27 cellular contexts compared by ENCODE assay signal in the genomic region with DNA sequence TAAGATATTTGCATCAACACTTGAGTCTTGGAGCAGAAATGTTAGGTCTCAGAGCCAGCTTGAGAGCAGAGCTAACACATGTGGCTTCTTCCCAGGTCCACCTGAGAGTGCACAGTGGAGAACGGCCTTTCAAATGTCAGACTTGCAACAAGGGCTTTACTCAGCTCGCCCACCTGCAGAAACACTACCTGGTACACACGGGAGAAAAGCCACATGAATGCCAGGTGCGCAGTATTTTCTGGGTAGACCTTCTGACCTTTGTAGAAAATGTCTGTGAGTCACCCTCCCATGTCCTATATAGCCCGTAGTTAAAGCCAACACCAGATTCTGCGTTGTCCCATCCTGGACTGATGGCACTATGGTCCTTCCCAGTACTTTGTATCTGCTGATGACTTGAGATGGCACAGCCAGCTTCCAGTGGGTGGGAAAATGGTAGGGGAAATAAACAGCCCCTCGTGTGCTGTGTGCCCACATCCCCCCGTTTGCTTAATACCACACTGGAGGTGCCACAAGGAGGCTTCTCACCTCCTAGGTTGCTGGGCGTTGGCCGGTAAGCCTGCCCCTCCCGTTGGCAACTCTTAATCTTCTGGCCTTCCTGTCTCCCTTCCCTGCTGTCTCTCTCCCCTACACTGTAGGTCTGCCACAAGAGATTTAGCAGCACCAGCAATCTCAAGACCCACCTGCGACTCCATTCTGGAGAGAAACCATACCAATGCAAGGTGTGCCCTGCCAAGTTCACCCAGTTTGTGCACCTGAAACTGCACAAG. TPM values are rescaled to one million over a fixed set of nuclear protein-coding genes. Genes with fewer than 3 reads are reported as not detected.
A peak's percentile ranks its signal among the peaks of the same experiment; 100 is the strongest.
DNase-seq lines count a peak whose midpoint lies in the region; ATAC-seq and TF ChIP-seq lines count a peak whose summit lies in the region.
"Had no signal": no experiment of that assay in that cellular context is flagged by ENCODE, and none has a peak within 500 bp of the region (broad histone marks: within the 10 kb centered on the region; RNA-seq: fewer than 3 reads in every experiment).

No MANE protein-coding gene starts in this region.

- no peak overlapping the region for H3K27ac ChIP-seq in uterus
- H3K27ac ChIP-seq: coronary artery, esophagus squamous epithelium, GM23248, pancreas, SJCRH30, tibial nerve had no signal

- no peaks in the 10 kb centered on the region for H3K9me3 Mint-ChIP-seq in activated CD8-positive, alpha-beta memory T cell treated with anti-CD3 and anti-CD28 coated beads, Interleukin-2, amount 10 ng/mL, durations not matched to agents 7 days and 5 days (ENCODE audit: low read depth)
- peaks cover 3% of the 10 kb centered on the region for H3K9me3 Mint-ChIP-seq in activated CD8-positive, alpha-beta T cell treated with anti-CD3 and anti-CD28 coated beads for 36 hours
- H3K9me3 Mint-ChIP-seq in natural killer cell, result no peaks in the 10 kb centered on the region

- POLR2A ChIA-PET in activated CD8-positive, alpha-beta T cell treated with anti-CD3 and anti-CD28 coated beads for 36 hours (lab: Charles Lee), result interaction anchor here (0.9 to 3.8 kb wide), 6 partner anchors 14 to 87 kb away, joined by 3 to 15 read pairs (median 3); a partner anchor contains a TSS

- TF ChIP-seq CTCF in activated CD8-positive, alpha-beta T cell treated with anti-CD3 and anti-CD28 coated beads for 36 hours (IDR thresholded peaks at IDR 0.05), result no peak
- TF ChIP-seq CTCF in natural killer cell (IDR thresholded peaks at IDR 0.05), result no peak
- TF ChIP-seq CTCF in uterus (IDR thresholded peaks at IDR 0.05), result no peak

- CTCF ChIA-PET in activated CD8-positive, alpha-beta memory T cell treated with anti-CD3 and anti-CD28 coated beads, Interleukin-2, amount 10 ng/mL, durations not matched to agents 7 days and 5 days (lab: Charles Lee), result no interaction called here
- CTCF ChIA-PET in activated CD8-positive, alpha-beta T cell treated with anti-CD3 and anti-CD28 coated beads for 36 hours (lab: Charles Lee), result interaction anchor here (1.1 kb wide), 1 partner anchor 75 kb away, joined by 3 read pairs; no protein-coding TSS in a partner anchor

- peaks cover 87% of the 10 kb centered on the region for H3K36me3 Mint-ChIP-seq in activated CD8-positive, alpha-beta memory T cell treated with anti-CD3 and anti-CD28 coated beads, Interleukin-2, amount 10 ng/mL, durations not matched to agents 7 days and 5 days
- H3K36me3 Mint-ChIP-seq in activated CD8-positive, alpha-beta T cell treated with anti-CD3 and anti-CD28 coated beads for 36 hours (ENCODE audit: low read depth), result peaks cover 70% of the 10 kb centered on the region
- H3K36me3 Mint-ChIP-seq in natural killer cell, result peaks cover 39% of the 10 kb centered on the region

- intact Hi-C loops in activated CD8-positive, alpha-beta T cell treated with anti-CD3 and anti-CD28 coated beads for 36 hours (cut with micrococcal nuclease), result no loop called here
- intact Hi-C loops in natural killer cell (cut with micrococcal nuclease), result no loop called here
- intact Hi-C loops in uterus (cut with DNase I; ENCODE audit: low total_unique reads), result no loop called here

- no peaks in the 10 kb centered on the region for H3K4me1 ChIP-seq in uterus
- H3K4me1 ChIP-seq: pancreas, SJCRH30, tibial nerve had no signal

- H3K4me3 ChIP-seq in uterus, result no peak overlapping the region
- H3K4me3 ChIP-seq: coronary artery, esophagus squamous epithelium, GM23248, K562, MG63, pancreas, SJCRH30, tibial nerve had no signal

- no peaks in the 10 kb centered on the region for H3K9me3 ChIP-seq in uterus
- H3K9me3 ChIP-seq: esophagus squamous epithelium, MG63, pancreas, SJCRH30, tibial nerve had no signal

- peaks cover 85% of the 10 kb centered on the region for H3K4me1 Mint-ChIP-seq in activated CD8-positive, alpha-beta memory T cell treated with anti-CD3 and anti-CD28 coated beads, Interleukin-2, amount 10 ng/mL, durations not matched to agents 7 days and 5 days
- H3K4me1 Mint-ChIP-seq in activated CD8-positive, alpha-beta T cell treated with anti-CD3 and anti-CD28 coated beads for 36 hours (ENCODE audit: low read depth), result peaks cover 65% of the 10 kb centered on the region
- H3K4me1 Mint-ChIP-seq in natural killer cell, result peaks cover 93 to 96% of the 10 kb centered on the region in 2 donors

- DNase-seq in activated CD8-positive, alpha-beta memory T cell treated with anti-CD3 and anti-CD28 coated beads, Interleukin-2, amount 10 ng/mL, durations not matched to agents 7 days and 5 days, result no peak
- no peak for DNase-seq in activated CD8-positive, alpha-beta memory T cell treated with anti-CD3 and anti-CD28 coated beads, Interleukin-2, amount 50 U/mL, for 48 hours
- peak; percentile 27 for DNase-seq in activated CD8-positive, alpha-beta T cell treated with anti-CD3 and anti-CD28 coated beads for 36 hours
- DNase-seq in natural killer cell (no peak), uterus (no peak), cerebellar nuclear complex (lab: John Stamatoyannopoulos, UW) (no peak)
- no peak for DNase-seq in activated CD8-positive, alpha-beta memory T cell treated with anti-CD3 and anti-CD28 coated beads, Interleukin-2, amount 50 U/mL, for 4 hours
- DNase-seq: activated naive CD4-positive, alpha-beta T cell; DND-41; esophagus squamous epithelium; foreskin melanocyte; GM23248; left cardiac atrium; MG63; NCI-H1417 treated with DMSO at 0.1 percent for 48 hours; NCI-H2081 treated with DMSO at 0.1 percent for 48 hours; NCI-H226; NCI-H69; pancreas; SJCRH30; small intestine had no signal

- TF ChIP-seq POLR2A in GM18505 (IDR thresholded peaks at IDR 0.05; ENCODE audit: borderline replicate concordance, extremely low read depth, insufficient read depth, insufficient read length) (peak; percentile 28), uterus (IDR thresholded peaks at IDR 0.05) (no peak)

- H3K27me3 ChIP-seq in uterus, result no peaks in the 10 kb centered on the region
- H3K27me3 ChIP-seq: esophagus squamous epithelium, MG63, pancreas, SJCRH30, tibial nerve had no signal

- H3K27ac Mint-ChIP-seq in activated CD8-positive, alpha-beta memory T cell treated with anti-CD3 and anti-CD28 coated beads, Interleukin-2, amount 10 ng/mL, durations not matched to agents 7 days and 5 days, result peak overlapping the region; percentile 71
- H3K27ac Mint-ChIP-seq in activated CD8-positive, alpha-beta T cell treated with anti-CD3 and anti-CD28 coated beads for 36 hours, result peak overlapping the region; percentile 67
- H3K27ac Mint-ChIP-seq in natural killer cell, result peak overlapping the region; percentile 98 to 99
- H3K27ac Mint-ChIP-seq: B cell had no signal

- H3K27me3 Mint-ChIP-seq in activated CD8-positive, alpha-beta memory T cell treated with anti-CD3 and anti-CD28 coated beads, Interleukin-2, amount 10 ng/mL, durations not matched to agents 7 days and 5 days, result no peaks in the 10 kb centered on the region
- H3K27me3 Mint-ChIP-seq in activated CD8-positive, alpha-beta T cell treated with anti-CD3 and anti-CD28 coated beads for 36 hours, result peaks cover 17% of the 10 kb centered on the region
- no peaks in the 10 kb centered on the region for H3K27me3 Mint-ChIP-seq in natural killer cell (ENCODE audit: low read depth in 2 of 2)
- H3K27me3 Mint-ChIP-seq: B cell had no signal

- ATAC-seq in activated CD8-positive, alpha-beta memory T cell treated with anti-CD3 and anti-CD28 coated beads, Interleukin-2, amount 10 ng/mL, durations not matched to agents 7 days and 5 days, result no peak
- ATAC-seq in GM18505 (IDR thresholded peaks at IDR 0.05; ENCODE audit: unreplicated experiment), result no peak
- ATAC-seq in activated CD8-positive, alpha-beta T cell treated with anti-CD3 and anti-CD28 coated beads for 36 hours, result no peak
- ATAC-seq in natural killer cell, result peak in 1 of 3 donors; percentile 10
- ATAC-seq: K562, left cardiac atrium, pancreas had no signal

- H3K36me3 ChIP-seq in uterus, result no peaks in the 10 kb centered on the region
- H3K36me3 ChIP-seq: MG63, pancreas, SJCRH30 had no signal

- H3K4me3 Mint-ChIP-seq in activated CD8-positive, alpha-beta memory T cell treated with anti-CD3 and anti-CD28 coated beads, Interleukin-2, amount 10 ng/mL, durations not matched to agents 7 days and 5 days, result peak overlapping the region; percentile 9
- H3K4me3 Mint-ChIP-seq in activated CD8-positive, alpha-beta T cell treated with anti-CD3 and anti-CD28 coated beads for 36 hours, result peak overlapping the region; percentile 9
- peak overlapping the region; percentile 98 for H3K4me3 Mint-ChIP-seq in natural killer cell
- H3K4me3 Mint-ChIP-seq: B cell had no signal

RNA-seq across cellular contexts. Expression of a gene that starts 20.3 kb away (rescaled TPM):
- 100 to 1,000 TPM in 1 of 2 experiments, 10 to 100 TPM in 1; 97.1 to 132 TPM for total RNA-seq in activated CD8-positive, alpha-beta memory T cell treated with anti-CD3 and anti-CD28 coated beads, Interleukin-2, amount 10 ng/mL, durations not matched to agents 7 days and 5 days
- 10 to 100 TPM; 24.6 to 24.7 TPM for total RNA-seq in activated CD8-positive, alpha-beta T cell treated with anti-CD3 and anti-CD28 coated beads for 36 hours
- total RNA-seq in natural killer cell, result 100 to 1,000 TPM; 165 to 180 (median 177) TPM
- total RNA-seq in uterus, result 10 to 100 TPM in 2 of 4 donors, 1 to 10 TPM in 2; 1.0 to 20.7 (median 7.0) TPM
- total RNA-seq: A673, SJCRH30 had no signal

Comparison
In these comparisons a context has a peak if more than half of its experiments do, and no peak if none do; other contexts are left out.
1. H3K4me3 Mint-ChIP-seq: peak in every context shown above with its lines; median percentile 98 in natural killer cell; 9 in activated CD8-positive, alpha-beta memory T cell treated with anti-CD3 and anti-CD28 coated beads, Interleukin-2, amount 10 ng/mL, durations not matched to agents 7 days and 5 days; 9 in activated CD8-positive, alpha-beta T cell treated with anti-CD3 and anti-CD28 coated beads for 36 hours.